Comparison of ENCODE assay signal across 25 cellular contexts in genomic region chrX:66001596-66001995, GRCh38. TPM values are rescaled to one million over a fixed set of nuclear protein-coding genes. Genes with fewer than 3 reads are reported as not detected.
"Had no signal": no experiment of that assay in that cellular context is flagged by ENCODE, and none has a peak within 500 bp of the region (broad histone marks: within the 10 kb centered on the region; RNA-seq: fewer than 3 reads in every experiment).

No MANE protein-coding gene starts in this region.

- H3K9ac ChIP-seq: parathyroid adenoma had no signal

- H3K9me3 Mint-ChIP-seq: naive thymus-derived CD8-positive, alpha-beta T cell; stimulated activated effector memory CD8-positive, alpha-beta T cell treated with anti-CD3 and anti-CD28 coated beads, Interleukin-12 subunit alpha, Interleukin-12 subunit beta, amount 100 ng/mL, for 72 hours had no signal

- H3K36me3 ChIP-seq: ascending aorta, breast epithelium, tibial artery, vagina, WERI-Rb-1 had no signal

- H3K9me3 ChIP-seq: ascending aorta, breast epithelium, tibial artery, vagina had no signal

- H2AFZ ChIP-seq: parathyroid adenoma had no signal

- H3K4me1 ChIP-seq: ascending aorta, breast epithelium, parathyroid adenoma, tibial artery, vagina had no signal

- ATAC-seq: activated T-cell treated with anti-CD3 and anti-CD28 coated beads, Interleukin-2, amount 50 U/mL, for 72 hours; left lobe of liver; naive thymus-derived CD8-positive, alpha-beta T cell; sciatic nerve; stimulated activated effector memory CD8-positive, alpha-beta T cell treated with anti-CD3 and anti-CD28 coated beads, Interleukin-12 subunit alpha, Interleukin-12 subunit beta, amount 100 ng/mL, for 72 hours had no signal

- H3K27me3 ChIP-seq: ascending aorta, tibial artery, vagina had no signal

- H3K27me3 Mint-ChIP-seq: naive thymus-derived CD8-positive, alpha-beta T cell had no signal

- FAIRE-seq: endometrium, kidney had no signal

- H3K4me3 Mint-ChIP-seq: activated T-cell treated with anti-CD3 and anti-CD28 coated beads, Interleukin-2, amount 50 U/mL, for 72 hours; stimulated activated effector memory CD8-positive, alpha-beta T cell treated with anti-CD3 and anti-CD28 coated beads, Interleukin-12 subunit alpha, Interleukin-12 subunit beta, amount 100 ng/mL, for 72 hours had no signal

- DNase-seq: activated CD4-positive, alpha-beta T cell treated with anti-CD3 and anti-CD28 coated beads, Interleukin-2, amount 50 U/mL, for 4 hours; activated effector memory CD4-positive, alpha-beta T cell treated with anti-CD3 and anti-CD28 coated beads, Interleukin-2, amount 50 U/mL, for 16 hours; activated naive CD4-positive, alpha-beta T cell treated with anti-CD3 and anti-CD28 coated beads, Interleukin-2, amount 50 U/mL, for 16 hours; activated T-cell treated with anti-CD3 and anti-CD28 coated beads, Interleukin-2, amount 50 U/mL, for 72 hours; cerebellar nuclear complex; cortex of kidney; erythroblast; foreskin melanocyte; kidney; mammary epithelial cell; naive thymus-derived CD8-positive, alpha-beta T cell; stimulated activated CD4-positive, alpha-beta T cell treated with anti-CD3 and anti-CD28 coated beads, Interleukin-4, amount 100 ng/mL, for 24 hours; tibial artery; WERI-Rb-1 had no signal

- H3K27ac ChIP-seq: ascending aorta, breast epithelium, parathyroid adenoma, tibial artery, vagina, WERI-Rb-1 had no signal

- H3K27ac Mint-ChIP-seq: activated T-cell treated with anti-CD3 and anti-CD28 coated beads, Interleukin-2, amount 50 U/mL, for 72 hours; stimulated activated effector memory CD8-positive, alpha-beta T cell treated with anti-CD3 and anti-CD28 coated beads, Interleukin-12 subunit alpha, Interleukin-12 subunit beta, amount 100 ng/mL, for 72 hours had no signal

- H3K79me2 ChIP-seq: parathyroid adenoma had no signal

- H3K4me3 ChIP-seq: ascending aorta, breast epithelium, smooth muscle cell, tibial artery, vagina had no signal

- H3K4me2 ChIP-seq: smooth muscle cell had no signal

RNA-seq across cellular contexts. Expression of gene VSIG4, which starts 38.3 kb away (rescaled TPM):
- total RNA-seq: activated CD8-positive, alpha-beta memory T cell treated with anti-CD3 and anti-CD28 coated beads for 36 hours; mammary epithelial cell; smooth muscle cell; T-helper 2 cell treated with Interferon-gamma antibody and Interleukin-4, amounts not matched to agents 100 ng/mL and 5 ng/mL, for 36 hours had no signal
- polyA plus RNA-seq: mammary epithelial cell, smooth muscle cell had no signal
